1 cellular context compared by ENCODE assay signal in the genomic region with DNA sequence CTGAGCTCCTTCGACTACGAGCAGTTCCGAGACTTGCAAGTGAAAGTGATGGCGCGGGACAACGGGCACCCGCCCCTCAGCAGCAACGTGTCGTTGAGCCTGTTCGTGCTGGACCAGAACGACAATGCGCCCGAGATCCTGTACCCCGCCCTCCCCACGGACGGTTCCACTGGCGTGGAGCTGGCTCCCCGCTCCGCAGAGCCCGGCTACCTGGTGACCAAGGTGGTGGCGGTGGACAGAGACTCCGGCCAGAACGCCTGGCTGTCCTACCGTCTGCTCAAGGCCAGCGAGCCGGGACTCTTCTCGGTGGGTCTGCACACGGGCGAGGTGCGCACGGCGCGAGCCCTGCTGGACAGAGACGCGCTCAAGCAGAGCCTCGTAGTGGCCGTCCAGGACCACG. TPM values are rescaled to one million over a fixed set of nuclear protein-coding genes. Genes with fewer than 3 reads are reported as not detected.
"Had no signal": no experiment of that assay in that cellular context is flagged by ENCODE, and none has a peak within 500 bp of the region (broad histone marks: within the 10 kb centered on the region; RNA-seq: fewer than 3 reads in every experiment).

No MANE protein-coding gene starts in this region.

RNA-seq across cellular contexts. Expression of gene PCDHGB7, which starts 14.8 kb away (rescaled TPM):
- total RNA-seq: activated naive CD8-positive, alpha-beta T cell treated with anti-CD3 and anti-CD28 coated beads for 36 hours had no signal

RNA-seq across cellular contexts. Expression of gene PCDHGB6, which starts 24.5 kb away (rescaled TPM):
- total RNA-seq: activated naive CD8-positive, alpha-beta T cell treated with anti-CD3 and anti-CD28 coated beads for 36 hours had no signal
